Comparison of ENCODE assay signal across 16 cellular contexts in the genomic region with DNA sequence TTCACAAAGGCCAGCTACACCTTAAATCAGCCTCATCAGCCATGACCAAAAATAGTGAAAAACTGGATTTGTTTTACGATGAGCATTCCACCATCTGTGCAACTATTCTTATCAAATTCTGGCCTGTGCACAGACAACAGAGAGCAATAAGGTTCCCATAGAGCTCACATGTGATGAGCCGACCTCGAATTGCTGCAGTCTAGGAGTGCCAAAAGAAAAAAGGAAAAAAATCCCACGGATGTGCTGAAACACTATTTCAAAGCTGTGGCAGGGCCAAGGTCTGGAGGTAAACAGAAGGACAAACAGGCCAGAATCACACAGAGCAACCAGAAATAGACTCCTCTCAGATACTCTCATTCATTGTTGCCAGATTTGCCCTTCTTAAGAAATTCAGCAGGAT.
"Had no signal": no experiment of that assay in that cellular context is flagged by ENCODE, and none has a peak within 500 bp of the region (broad histone marks: within the 10 kb centered on the region; RNA-seq: fewer than 3 reads in every experiment).

No MANE protein-coding gene starts in this region.

- DNase-seq: activated CD4-positive, alpha-beta T cell treated with anti-CD3 and anti-CD28 coated beads for 4 hours; activated CD8-positive, alpha-beta memory T cell treated with anti-CD3 and anti-CD28 coated beads, Interleukin-2, amount 50 U/mL, for 48 hours; activated CD8-positive, alpha-beta T cell treated with anti-CD3 and anti-CD28 coated beads, Interleukin-2, amount 10 ng/mL, durations not matched to agents 7 days and 5 days; activated naive CD4-positive, alpha-beta T cell; activated naive CD8-positive, alpha-beta T cell treated with anti-CD3 and anti-CD28 coated beads, Interleukin-2, amount 50 U/mL, for 24 hours; activated T-cell treated with anti-CD3 and anti-CD28 coated beads, Interleukin-2, amount 50 U/mL, for 1 hour; amniotic stem cell; body of pancreas; NCI-H1105; NCI-H1436; NCI-H187 treated with DMSO at 0.1 percent for 48 hours; NCI-H510A treated with DMSO at 0.1 percent for 48 hours; NCI-H69; NK-92 treated with Interleukin-12 subunit alpha and Interleukin-12 subunit beta, amount 100 ng/mL, for 24 hours; OCI-M1; Right ventricle myocardium superior had no signal
